ENCODE assay signal across 8 cellular contexts in the genomic region with DNA sequence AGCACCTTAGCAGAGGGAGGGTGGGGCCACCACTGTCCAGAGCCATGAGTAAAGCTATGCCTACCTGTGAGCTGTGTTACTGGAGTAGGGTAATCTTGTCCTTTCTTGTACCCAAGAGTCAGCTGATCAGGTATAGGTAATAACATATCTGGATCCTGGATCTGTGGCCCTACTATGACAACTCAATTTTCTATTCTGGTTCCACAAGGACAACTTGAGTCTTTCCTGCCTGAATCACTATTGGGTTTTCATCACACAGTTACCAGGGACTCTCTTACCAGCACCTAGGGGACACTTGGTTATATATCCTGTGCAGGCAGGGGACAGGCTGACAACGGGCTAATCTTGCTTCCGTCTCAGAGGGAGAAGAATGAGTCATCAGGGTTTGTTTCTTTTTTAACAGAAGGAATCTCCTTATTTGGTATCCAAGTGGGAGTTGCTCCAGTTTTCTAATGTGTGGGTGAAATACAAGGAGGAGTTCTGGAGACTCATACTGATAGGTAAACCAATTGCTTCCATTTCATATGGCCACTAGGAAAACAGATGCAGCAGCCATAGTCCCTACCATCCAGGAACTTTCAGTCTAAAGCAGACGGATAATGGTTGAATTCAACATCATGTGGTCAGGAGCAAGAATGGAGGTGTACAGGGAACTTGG. TPM values are rescaled to one million over a fixed set of nuclear protein-coding genes. Genes with fewer than 3 reads are reported as not detected.
DNase-seq lines count a peak whose midpoint lies in the region; ATAC-seq and TF ChIP-seq lines count a peak whose summit lies in the region.

No MANE protein-coding gene starts in this region.

- intact Hi-C loops in PC-3 (cut with micrococcal nuclease), result no loop called here

- H3K9me2 ChIP-seq in PC-3 (replicated peaks; ENCODE audit: low read length), result no peaks in the 10 kb centered on the region

- H3K9ac ChIP-seq in PC-3 (ENCODE audit: low read length), result no peak overlapping the region

- no peaks in the 10 kb centered on the region for H3K9me3 Mint-ChIP-seq in memory B cell

- peaks cover 26% of the 10 kb centered on the region for H3K36me3 Mint-ChIP-seq in memory B cell

- H3K4me3 Mint-ChIP-seq in memory B cell, result peak overlapping the region; percentile 6

- peaks cover 87% of the 10 kb centered on the region for H3K79me2 ChIP-seq in PC-3 (ENCODE audit: low read length)

- H3K27me3 Mint-ChIP-seq in memory B cell, result no peaks in the 10 kb centered on the region

- CTCF ChIA-PET in PC-3 (lab: Charles Lee), result no interaction called here

- no peak overlapping the region for H2AFZ ChIP-seq in PC-3 (ENCODE audit: low read length)

- H3K4me3 ChIP-seq in PC-3 (ENCODE audit: low read length) (no peak overlapping the region), cardiac fibroblast (replicated peaks in 1 of 2; ENCODE audit: low read depth in 2 of 2, low read length in 2 of 2) (no peak overlapping the region)

- peak overlapping the region; percentile 85 for H3K27ac Mint-ChIP-seq in memory B cell

- no peaks in the 10 kb centered on the region for H3K27me3 ChIP-seq in PC-3 (ENCODE audit: low read length)

- H3K4me1 Mint-ChIP-seq in memory B cell, result peaks cover 50% of the 10 kb centered on the region

- H3F3A ChIP-seq in PC-3 (ENCODE audit: low read length, unreplicated experiment), result no peaks in the 10 kb centered on the region

- POLR2A ChIA-PET in PC-3 (lab: Charles Lee; ENCODE audit: unreplicated experiment), result no interaction called here

- TF ChIP-seq CTCF in PC-3 (conservative IDR thresholded peaks at IDR 0.05; ENCODE audit: low read depth, low read length), result no peak
- TF ChIP-seq CTCF in cardiac fibroblast (IDR thresholded peaks at IDR 0.05; ENCODE audit: low read depth, low read length), result peak; percentile 7

- peaks cover 70% of the 10 kb centered on the region for H3K36me3 ChIP-seq in PC-3 (ENCODE audit: low read depth, low read length)

- peaks cover 10% of the 10 kb centered on the region; the same call in 1 of the 2 replicates for H4K20me1 ChIP-seq in PC-3 (ENCODE audit: low read length)

- H3K4me2 ChIP-seq in PC-3 (ENCODE audit: low read length), result 0 out of 2 replicates have a peak overlapping the region, but pooled peaks have one; percentile 3

- DNase-seq in CD1c-positive myeloid dendritic cell (ENCODE audit: extremely low spot score) (peak; percentile 91), PC-3 (peak; percentile 52), cardiac fibroblast (ENCODE audit: low read depth in 2 of 2) (peak; percentile 77 to 89), memory B cell (ENCODE audit: low spot score in 2 of 2) (no peak), NAMALWA (ENCODE audit: low spot score) (no peak), NCI-H748 treated with DMSO at 0.1 percent for 48 hours (lab: John Stamatoyannopoulos, UW) (no peak), HK-2 (ENCODE audit: unreplicated experiment) (no peak)

- peak overlapping the region; percentile 22; the same call in 1 of the 2 replicates for H3K27ac ChIP-seq in PC-3 (ENCODE audit: low read length)

- peak; percentile 41 for ATAC-seq in GM21737 (IDR thresholded peaks at IDR 0.05; ENCODE audit: unreplicated experiment)
- peak; percentile 71 for ATAC-seq in PC-3
- ATAC-seq in memory B cell (ENCODE audit: low read depth), result no peak

- no peaks in the 10 kb centered on the region for H3K9me3 ChIP-seq in PC-3 (ENCODE audit: low read length)

- peaks cover 25% of the 10 kb centered on the region for H3K4me1 ChIP-seq in PC-3 (ENCODE audit: insufficient read depth, low read length)

- BruUV-seq in PC-3 (replicated peaks; lab: Mats Ljungman, UMichigan), result no TSS peak

RNA-seq across cellular contexts. Expression of a gene that starts 6.8 kb away (rescaled TPM):
- total RNA-seq in PC-3 (2014; rRNA removed), result 4.5 and 10.2 TPM in 2 replicates

Comparison
In these comparisons a context has a peak if more than half of its experiments do, and no peak if none do; other contexts are left out.
1. DNase-seq: peak in CD1c-positive myeloid dendritic cell (single experiment), PC-3 (single experiment) and cardiac fibroblast (2 of 2); none in memory B cell (0 of 2), NAMALWA (single experiment), NCI-H748 treated with DMSO at 0.1 percent for 48 hours (single experiment) and HK-2 (single experiment).